In genomic region chr17:7396147-7396546, GRCh38 we compare ENCODE assay signal across 25 cellular contexts. TPM values are rescaled to one million over a fixed set of nuclear protein-coding genes. Genes with fewer than 3 reads are reported as not detected.
DNase-seq lines count a peak whose midpoint lies in the region; FAIRE-seq and TF ChIP-seq lines count a peak whose summit lies in the region.
"Had no signal": no experiment of that assay in that cellular context is flagged by ENCODE, and none has a peak within 500 bp of the region (broad histone marks: within the 10 kb centered on the region; RNA-seq: fewer than 3 reads in every experiment).

No MANE protein-coding gene starts in this region.

- H3K4me1 Mint-ChIP-seq in activated naive CD8-positive, alpha-beta T cell (ENCODE audit: low read depth) = peaks cover 21% of the 10 kb centered on the region
- H3K4me1 Mint-ChIP-seq in activated naive CD8-positive, alpha-beta T cell treated with anti-CD3 and anti-CD28 coated beads for 36 hours = peaks cover 22% of the 10 kb centered on the region
- peaks cover 11 to 15% of the 10 kb centered on the region in 2 donors for H3K4me1 Mint-ChIP-seq in immature natural killer cell

- TF ChIP-seq POLR2A in Raji (IDR thresholded peaks at IDR 0.05; ENCODE audit: insufficient read depth, low read depth, low read length) (0 out of 2 replicates have a peak, but pooled peaks have one; percentile 28), GM12891 (IDR thresholded peaks at IDR 0.05; ENCODE audit: low read depth, low read length) (no peak)

- no peaks in the 10 kb centered on the region for H3K9me3 Mint-ChIP-seq in activated naive CD8-positive, alpha-beta T cell (ENCODE audit: low read depth)
- H3K9me3 Mint-ChIP-seq in activated naive CD8-positive, alpha-beta T cell treated with anti-CD3 and anti-CD28 coated beads for 36 hours = no peaks in the 10 kb centered on the region
- H3K9me3 Mint-ChIP-seq in immature natural killer cell = no peaks in the 10 kb centered on the region
- H3K9me3 Mint-ChIP-seq: dendritic cell treated with granulocyte-macrophage colony-stimulating factor and Interleukin-4, amounts not matched to agents 40 ng/mL and 50 ng/mL, for 4 days had no signal

- peak overlapping the region; percentile 52 for H3K4me3 Mint-ChIP-seq in activated naive CD8-positive, alpha-beta T cell
- no peak overlapping the region for H3K4me3 Mint-ChIP-seq in activated naive CD8-positive, alpha-beta T cell treated with anti-CD3 and anti-CD28 coated beads for 36 hours
- H3K4me3 Mint-ChIP-seq in immature natural killer cell = peak overlapping the region in 3 of 5 donors; percentile 12 to 61 (median 22)
- H3K4me3 Mint-ChIP-seq: dendritic cell treated with granulocyte-macrophage colony-stimulating factor and Interleukin-4, amounts not matched to agents 40 ng/mL and 50 ng/mL, for 4 days had no signal

- no peak for DNase-seq in activated naive CD8-positive, alpha-beta T cell treated with anti-CD3 and anti-CD28 coated beads for 36 hours
- no peak for DNase-seq in immature natural killer cell
- DNase-seq in foreskin melanocyte = no peak
- no peak for DNase-seq in GM12891 (ENCODE audit: insufficient read length, low spot score)
- no peak for DNase-seq in activated gamma-delta T cell (lab: John Stamatoyannopoulos, UW)
- DNase-seq: activated CD4-positive, alpha-beta T cell treated with anti-CD3 and anti-CD28 coated beads, Interleukin-2, amount 50 U/mL, for 48 hours; foreskin keratinocyte; hippocampal formation; NCI-H2171 treated with DMSO at 0.1 percent for 48 hours; NCI-H69; SW 1271 had no signal

- no peaks in the 10 kb centered on the region for H3K27me3 Mint-ChIP-seq in activated naive CD8-positive, alpha-beta T cell
- H3K27me3 Mint-ChIP-seq in activated naive CD8-positive, alpha-beta T cell treated with anti-CD3 and anti-CD28 coated beads for 36 hours = no peaks in the 10 kb centered on the region
- H3K27me3 Mint-ChIP-seq in immature natural killer cell (ENCODE audit: low read depth in 3 of 3) = peaks cover 2 to 3% (median 2%) of the 10 kb centered on the region in 3 donors
- H3K27me3 Mint-ChIP-seq: dendritic cell treated with granulocyte-macrophage colony-stimulating factor and Interleukin-4, amounts not matched to agents 40 ng/mL and 50 ng/mL, for 4 days had no signal

- H3K27ac Mint-ChIP-seq in activated naive CD8-positive, alpha-beta T cell = peak overlapping the region; percentile 50
- H3K27ac Mint-ChIP-seq in activated naive CD8-positive, alpha-beta T cell treated with anti-CD3 and anti-CD28 coated beads for 36 hours = no peak overlapping the region
- H3K27ac Mint-ChIP-seq in immature natural killer cell = peak overlapping the region in 1 of 6 donors; percentile 28
- H3K27ac Mint-ChIP-seq: dendritic cell treated with granulocyte-macrophage colony-stimulating factor and Interleukin-4, amounts not matched to agents 40 ng/mL and 50 ng/mL, for 4 days had no signal

- FAIRE-seq in GM12891 (lab: Jason Lieb, UNC) = no peak
- FAIRE-seq: GM12878, H54, K562, keratinocyte, pancreas had no signal

- H3K36me3 Mint-ChIP-seq in activated naive CD8-positive, alpha-beta T cell = no peaks in the 10 kb centered on the region
- peaks cover 8% of the 10 kb centered on the region for H3K36me3 Mint-ChIP-seq in activated naive CD8-positive, alpha-beta T cell treated with anti-CD3 and anti-CD28 coated beads for 36 hours
- H3K36me3 Mint-ChIP-seq in immature natural killer cell = no peaks in the 10 kb centered on the region

TF ChIP-seq in GM12891, 5 proteins besides CTCF, POLR2A, EP300 and RAD21:
- TF ChIP-seq POU2F2 (IDR thresholded peaks at IDR 0.05; ENCODE audit: low read depth, low read length) (no peak), SPI1 (IDR thresholded peaks at IDR 0.05; ENCODE audit: low read depth, low read length) (no peak), POLR2AphosphoS5 (IDR thresholded peaks at IDR 0.05; ENCODE audit: low read depth, low read length) (no peak), TAF1 (IDR thresholded peaks at IDR 0.05; ENCODE audit: low read depth, low read length) (no peak), PAX5 (IDR thresholded peaks at IDR 0.05; ENCODE audit: insufficient read depth, low read length, severe bottlenecking) (no peak)

RNA-seq across cellular contexts. Expression of gene PLSCR3, which starts 1.8 kb away (rescaled TPM):
- total RNA-seq in activated naive CD8-positive, alpha-beta T cell treated with anti-CD3 and anti-CD28 coated beads for 36 hours = 10 to 100 TPM; 63.0 to 66.8 TPM
- polyA plus RNA-seq in immature natural killer cell = 10 to 100 TPM; 38.1 to 82.5 (median 54.2) TPM
- 26.9 TPM for polyA plus RNA-seq in GM12891 (2012; ENCODE audit: low read depth, missing spikeins)

RNA-seq across cellular contexts. Expression of gene TMEM256, which starts 7.8 kb away (rescaled TPM):
- 10 to 100 TPM; 42.7 to 44.3 TPM for total RNA-seq in activated naive CD8-positive, alpha-beta T cell treated with anti-CD3 and anti-CD28 coated beads for 36 hours
- polyA plus RNA-seq in immature natural killer cell = 100 to 1,000 TPM in 1 of 3 donors, 10 to 100 TPM in 2; 30.7 to 116 (median 60.7) TPM
- 190 TPM for polyA plus RNA-seq in GM12891 (2012; ENCODE audit: low read depth, missing spikeins)

RNA-seq across cellular contexts. Expression of gene NLGN2, which starts 11.5 kb away (rescaled TPM):
- 1 to 10 TPM; 8.8 to 9.3 TPM for total RNA-seq in activated naive CD8-positive, alpha-beta T cell treated with anti-CD3 and anti-CD28 coated beads for 36 hours
- polyA plus RNA-seq in immature natural killer cell = not detected
- polyA plus RNA-seq in GM12891 (2012; ENCODE audit: low read depth, missing spikeins) = 0.35 TPM

RNA-seq across cellular contexts. Expression of gene TNK1, which starts 15.3 kb away (rescaled TPM):
- total RNA-seq in activated naive CD8-positive, alpha-beta T cell treated with anti-CD3 and anti-CD28 coated beads for 36 hours = 1 to 10 TPM; 4.3 to 5.0 TPM
- polyA plus RNA-seq in immature natural killer cell = under 1 TPM in 2 of 3 donors, not detected in 1; 0.21 to 0.29 TPM
- polyA plus RNA-seq in GM12891 (2012; ENCODE audit: low read depth, missing spikeins) = 1.1 TPM
- total RNA-seq: myocyte had no signal

RNA-seq across cellular contexts. Expression of gene SPEM1, which starts 24.0 kb away (rescaled TPM):
- not detected for total RNA-seq in activated naive CD8-positive, alpha-beta T cell treated with anti-CD3 and anti-CD28 coated beads for 36 hours
- not detected for polyA plus RNA-seq in immature natural killer cell
- polyA plus RNA-seq in GM12891 (2012; ENCODE audit: low read depth, missing spikeins) = not detected
- total RNA-seq: epithelial cell of proximal tubule, foreskin keratinocyte, GM12878, K562, myocyte, pancreas, right lobe of liver, Right ventricle myocardium inferior, temporal lobe had no signal
- polyA plus RNA-seq: adipose tissue, foreskin keratinocyte, GM12878, K562, keratinocyte, pancreas had no signal
